8 cellular contexts compared by ENCODE assay signal in the genomic region with DNA sequence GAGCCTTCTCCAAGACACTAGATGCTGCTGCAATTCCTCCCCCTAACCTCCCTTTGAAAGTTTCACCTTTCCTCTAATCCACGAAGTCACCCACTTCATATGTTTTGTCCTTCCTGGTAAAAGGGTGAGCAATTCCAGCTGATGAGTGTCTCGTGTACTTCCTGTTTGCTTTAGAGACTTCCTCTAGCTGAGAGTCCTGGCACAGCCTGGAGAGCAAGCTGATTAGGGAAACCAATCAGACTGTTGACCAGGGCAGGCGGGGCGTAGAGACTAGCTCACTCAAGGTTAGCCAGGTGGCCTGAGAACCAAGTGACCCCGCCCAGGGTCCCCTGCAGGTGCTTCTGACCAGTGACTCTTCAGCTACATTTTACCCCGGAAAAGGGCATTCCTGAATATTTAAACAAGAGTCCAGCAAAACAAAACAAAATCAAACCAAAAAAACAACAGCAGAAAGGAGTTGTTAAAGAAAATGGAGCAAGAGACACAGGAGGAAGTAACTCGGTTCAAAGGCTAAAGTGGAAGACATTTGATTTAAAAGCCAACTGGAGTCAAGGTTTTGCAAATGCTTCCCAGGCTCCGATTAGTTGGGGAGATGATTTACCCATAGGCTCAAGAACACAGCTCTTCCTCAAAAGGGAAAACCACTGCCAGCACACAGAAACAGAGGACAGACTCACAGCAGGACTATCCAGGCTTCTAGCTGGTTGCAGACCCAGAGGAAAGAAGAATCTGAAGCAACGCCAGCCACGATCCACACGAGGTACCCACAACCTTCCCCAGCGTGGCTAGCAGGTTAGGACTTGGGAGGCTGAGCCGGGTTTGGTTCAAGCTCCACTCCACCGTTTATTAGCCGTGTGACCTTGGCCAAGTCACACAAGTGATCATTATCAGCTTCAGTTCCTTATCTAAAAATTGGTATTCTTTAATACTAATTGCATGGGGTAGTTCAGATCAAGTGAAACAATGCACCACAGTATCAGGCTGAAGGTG. TPM values are rescaled to one million over a fixed set of nuclear protein-coding genes. Genes with fewer than 3 reads are reported as not detected.
DNase-seq lines count a peak whose midpoint lies in the region; ATAC-seq lines count a peak whose summit lies in the region.

No MANE protein-coding gene starts in this region.

- peaks cover 0 to 6% (median 2%) of the 10 kb centered on the region in 3 donors for H3K27me3 Mint-ChIP-seq in immature natural killer cell (ENCODE audit: low read depth in 3 of 3)

- H3K4me1 ChIP-seq in adipocyte (ENCODE audit: control insufficient read depth, insufficient read depth, low read length), result peaks cover 60% of the 10 kb centered on the region

- H3K4me3 Mint-ChIP-seq in immature natural killer cell, result no peak overlapping the region

- no peak overlapping the region for H3K4me3 ChIP-seq in adipocyte (ENCODE audit: low read length)

- H3K36me3 Mint-ChIP-seq in immature natural killer cell, result peaks cover 0 to 4% (median 4%) of the 10 kb centered on the region in 3 donors

- no peaks in the 10 kb centered on the region for H3K27me3 ChIP-seq in adipocyte (replicated peaks; ENCODE audit: control insufficient read depth, insufficient read depth, low read length)

- H3K9me3 Mint-ChIP-seq in immature natural killer cell, result no peaks in the 10 kb centered on the region

- DNase-seq in COLO668 (lab: John Stamatoyannopoulos, UW; ENCODE audit: unreplicated experiment) (peak; percentile 68), NAMALWA (ENCODE audit: low spot score) (peak; percentile 48), adipocyte (ENCODE audit: low read depth) (peak; percentile 22), immature natural killer cell (no peak), substantia nigra (lab: John Stamatoyannopoulos, UW) (peak in 4 of 49 donors; percentile 5 to 34 (median 26))

- peaks cover 28% of the 10 kb centered on the region for H3K36me3 ChIP-seq in adipocyte (ENCODE audit: control insufficient read depth, insufficient read depth, low read length, severe bottlenecking)

- H3K27ac Mint-ChIP-seq in immature natural killer cell, result peak overlapping the region in 5 of 6 donors; percentile 11 to 60 (median 47)

- H3K4me1 Mint-ChIP-seq in immature natural killer cell, result peaks cover 51 to 65% of the 10 kb centered on the region in 2 donors

- H3K9me3 ChIP-seq in adipocyte (ENCODE audit: control insufficient read depth, low read length), result no peaks in the 10 kb centered on the region

- no peak for ATAC-seq in HG03097 (IDR thresholded peaks at IDR 0.05; ENCODE audit: low FRiP score, unreplicated experiment)
- no peak for ATAC-seq in GM18870 (IDR thresholded peaks at IDR 0.05; ENCODE audit: unreplicated experiment)
- no peak for ATAC-seq in GM18519 (IDR thresholded peaks at IDR 0.05; ENCODE audit: low FRiP score, unreplicated experiment)

- peak overlapping the region; percentile 13 for H3K9ac ChIP-seq in adipocyte (ENCODE audit: low read length)

- H3K27ac ChIP-seq in substantia nigra (ENCODE audit: low read depth, low read length, poor library complexity, severe bottlenecking), result peak overlapping the region; percentile 5

RNA-seq across cellular contexts. Expression of gene HSPB9, which starts 13.4 kb away (rescaled TPM):
- under 1 TPM in 1 of 3 donors, not detected in 2; 0.11 TPM for polyA plus RNA-seq in immature natural killer cell

RNA-seq across cellular contexts. Expression of gene KAT2A, which starts 14.8 kb away (rescaled TPM):
- polyA plus RNA-seq in immature natural killer cell, result 1 to 10 TPM; 2.9 to 4.3 (median 3.5) TPM

RNA-seq across cellular contexts. Expression of gene RAB5C, which starts 18.8 kb away (rescaled TPM):
- polyA plus RNA-seq in immature natural killer cell, result 100 to 1,000 TPM; 120 to 152 (median 133) TPM

RNA-seq across cellular contexts. Expression of gene DHX58, which starts 23.4 kb away (rescaled TPM):
- polyA plus RNA-seq in immature natural killer cell, result 10 to 100 TPM in 1 of 3 donors, 1 to 10 TPM in 2; 3.0 to 14.3 (median 9.8) TPM

RNA-seq across cellular contexts. Expression of gene ZNF385C, which starts 37.7 kb away (rescaled TPM):
- polyA plus RNA-seq in immature natural killer cell, result under 1 TPM in 1 of 3 donors, not detected in 2; 0.44 TPM

Comparison
In these comparisons a context has a peak if more than half of its experiments do, and no peak if none do; other contexts are left out.
1. DNase-seq: peak in COLO668 (single experiment), NAMALWA (single experiment) and adipocyte (single experiment); none in immature natural killer cell (0 of 3).